Comparison of ENCODE assay signal across 8 cellular contexts in genomic region chr19:10928563-10929401, GRCh38. TPM values are rescaled to one million over a fixed set of nuclear protein-coding genes. Genes with fewer than 3 reads are reported as not detected.
DNase-seq lines count a peak whose midpoint lies in the region; ATAC-seq and TF ChIP-seq lines count a peak whose summit lies in the region.

TSS of gene TIMM29 (plus strand) at chr19:10928811. CDS start at chr19:10928823, 12 bp downstream.
TSS of gene YIPF2 (minus strand) at chr19:10928639. CDS start at chr19:10928410, 229 bp downstream.

- H3K4me1 ChIP-seq in right cardiac atrium (ENCODE audit: control insufficient read depth, insufficient read depth, low read length) = peaks cover 7% of the 10 kb centered on the region
- H3K4me1 ChIP-seq in uterus = peaks cover 0 to 9% of the 10 kb centered on the region in 2 donors

- TF ChIP-seq CTCF in GM13976 (IDR thresholded peaks at IDR 0.05; ENCODE audit: borderline replicate concordance, control extremely low read depth, extremely low read depth, insufficient read depth, missing control alignments) = no peak
- peak in 3 of 4 experiments; percentile 10 to 46 (median 11) for TF ChIP-seq CTCF in uterus (IDR thresholded peaks at IDR 0.05)

- H3K36me3 ChIP-seq in uterus = no peaks in the 10 kb centered on the region

- H3K27ac ChIP-seq in right cardiac atrium (ENCODE audit: low read length) = peak within 1 kb of the TSS; percentile 42
- H3K27ac ChIP-seq in uterus = peak within 1 kb of the TSS; percentile 79 to 82

- peak; percentile 98 for DNase-seq in GM13976 (ENCODE audit: low spot score)
- peak; percentile 73 to 90 for DNase-seq in NCI-H187 (lab: John Stamatoyannopoulos, UW)
- peak; percentile 73 to 96 (median 90) for DNase-seq in T-helper 2 cell
- DNase-seq in anterior cingulate cortex (lab: John Stamatoyannopoulos, UW) = peak; percentile 64 to 98 (median 94)
- peak; percentile 98 for DNase-seq in right cardiac atrium
- peak; percentile 92 for DNase-seq in pulmonary artery endothelial cell (ENCODE audit: low read depth, low spot score)
- DNase-seq in uterus = peak; percentile 97 to 98

- intact Hi-C loops in right cardiac atrium (cut with DNase I) = loop anchor here in 3 of 4 donors (5.0 to 10.0 kb wide), 2 partner anchors 54 to 56 kb away; partner anchors contain the start of gene CARM1 (in 3 of the 3)
- intact Hi-C loops in uterus (cut with DNase I; ENCODE audit: low total_unique reads) = no loop called here

- under 1% methylated on average over 96 of the region's 96 CpGs for WGBS in right cardiac atrium

- peak; percentile 90 for ATAC-seq in HG02885 (IDR thresholded peaks at IDR 0.05; ENCODE audit: poor library complexity, unreplicated experiment)
- ATAC-seq in right cardiac atrium = peak; percentile 95 to 96

- TF ChIP-seq POLR2A in uterus (IDR thresholded peaks at IDR 0.05) = peak; percentile 57 to 69

- in situ Hi-C loops in GM13976 (cut with MboI; ENCODE audit: low sequenced_read_pairs, unreplicated experiment) = no loop called here

- H3K9me3 ChIP-seq in right cardiac atrium (ENCODE audit: control insufficient read depth, low read length) (no peaks in the 10 kb centered on the region), uterus (no peaks in the 10 kb centered on the region)

- no peaks in the 10 kb centered on the region for H3K27me3 ChIP-seq in right cardiac atrium (ENCODE audit: control insufficient read depth, insufficient read depth)
- no peaks in the 10 kb centered on the region for H3K27me3 ChIP-seq in uterus

- H3K4me3 ChIP-seq in right cardiac atrium (ENCODE audit: low read length) (peak within 1 kb of the TSS; percentile 69), uterus (peak within 1 kb of the TSS; percentile 82 to 96)

RNA-seq across cellular contexts. Expression of gene TIMM29, which starts in this region (rescaled TPM):
- 10 to 100 TPM; 12.2 to 14.5 (median 13.0) TPM for total RNA-seq in right cardiac atrium
- 14.1 TPM for polyA plus RNA-seq in right cardiac atrium
- total RNA-seq in pulmonary artery endothelial cell = 28.7 and 38.0 TPM in 2 replicates
- total RNA-seq in uterus = 10 to 100 TPM in 3 of 4 donors, 1 to 10 TPM in 1; 7.6 to 40.5 (median 28.5) TPM

RNA-seq across cellular contexts. Expression of gene YIPF2, which starts in this region (rescaled TPM):
- total RNA-seq in right cardiac atrium = 10 to 100 TPM; 19.3 to 25.5 (median 24.4) TPM
- polyA plus RNA-seq in right cardiac atrium = 26.5 TPM
- total RNA-seq in pulmonary artery endothelial cell = 98.3 and 109 TPM in 2 replicates
- total RNA-seq in uterus = 100 to 1,000 TPM in 1 of 4 donors, 10 to 100 TPM in 3; 40.5 to 100 (median 71.0) TPM

Comparison
In these comparisons a context has a peak if more than half of its experiments do, and no peak if none do; other contexts are left out.
1. Peak in every context shown above with its lines: DNase-seq, ATAC-seq, H3K4me3 ChIP-seq and H3K27ac ChIP-seq.